8 cellular contexts compared by ENCODE assay signal in genomic region chrX:53683556-53684414, GRCh38. TPM values are rescaled to one million over a fixed set of nuclear protein-coding genes. Genes with fewer than 3 reads are reported as not detected.
DNase-seq lines count a peak whose midpoint lies in the region; ATAC-seq, FAIRE-seq and TF ChIP-seq lines count a peak whose summit lies in the region.

No MANE protein-coding gene starts in this region.

- peak overlapping the region; percentile 89 for H4K91ac ChIP-seq in H1 (replicated peaks; ENCODE audit: insufficient read length, low read length)

- CTCF ChIA-PET in activated CD8-positive, alpha-beta memory T cell treated with anti-CD3 and anti-CD28 coated beads, Interleukin-2, amount 10 ng/mL, durations not matched to agents 7 days and 5 days (lab: Charles Lee), result interaction anchor here (0.6 to 2.8 kb wide), 7 partner anchors 23 to 148 kb away, joined by 3 to 14 read pairs (median 3); no protein-coding TSS in a partner anchor
- CTCF ChIA-PET in H1 (lab: Charles Lee; ENCODE audit: partially characterized antibody), result no interaction called here

- POLR2A ChIA-PET in H1 (lab: Charles Lee; ENCODE audit: partially characterized antibody), result interaction anchor here (0.6 to 5.1 kb wide), 24 partner anchors 8 to 1141 kb away, joined by 3 to 45 read pairs (median 4); partner anchors contain the start of genes PHF8, RIBC1 and SMC1A

- no peaks in the 10 kb centered on the region for H3K27me3 ChIP-seq in H1 (replicated peaks in 1 of 4; ENCODE audit: control insufficient read depth in 3 of 4, extremely low read depth in 1 of 4, insufficient read depth in 3 of 4, low read length in 3 of 4)

- peak overlapping the region; percentile 69 to 98 (median 82) for H3K4me3 ChIP-seq in H1 (ENCODE audit: extremely low read depth in 1 of 4, insufficient read depth in 2 of 4, low read depth in 3 of 4, low read length in 4 of 4)

- TF ChIP-seq RAD21 in H1 (IDR thresholded peaks at IDR 0.05 in 1 of 2, conservative IDR thresholded peaks at IDR 0.05 in 1 of 2; ENCODE audit: low read depth in 2 of 2, low read length in 2 of 2), result no peak

- peak overlapping the region; percentile 77 for H3K56ac ChIP-seq in H1 (replicated peaks; ENCODE audit: insufficient read length, low read depth, low read length)

- H3K79me1 ChIP-seq in H1 (ENCODE audit: low read depth, low read length), result no peaks in the 10 kb centered on the region

- peak overlapping the region; percentile 58 for H4K5ac ChIP-seq in H1 (ENCODE audit: insufficient read length, low read depth, low read length)

- H4K8ac ChIP-seq in H1 (ENCODE audit: extremely low read depth, insufficient read depth, low read length), result peak overlapping the region; percentile 99

- DNase-seq in COLO829 (ENCODE audit: low spot score), result peak; percentile 91
- peak; percentile 74 for DNase-seq in HTR-8/SVneo (ENCODE audit: insufficient read length, low spot score)
- peak; percentile 96 for DNase-seq in NOMO-1 treated with DMSO at 0.1 percent for 48 hours (lab: John Stamatoyannopoulos, UW; ENCODE audit: unreplicated experiment)
- DNase-seq in activated CD8-positive, alpha-beta memory T cell treated with anti-CD3 and anti-CD28 coated beads, Interleukin-2, amount 10 ng/mL, durations not matched to agents 7 days and 5 days, result peak; percentile 95
- DNase-seq in H1 (ENCODE audit: low read depth in 1 of 2, low spot score in 2 of 2), result peak; percentile 81 to 90
- DNase-seq in memory B cell (ENCODE audit: low spot score in 2 of 2), result peak; percentile 73 to 86
- peak; percentile 83 for DNase-seq in stimulated activated CD8-positive, alpha-beta memory T cell treated with anti-CD3 and anti-CD28 coated beads, Interleukin-12 subunit alpha, Interleukin-12 subunit beta, amount 100 ng/mL, for 1 hour (ENCODE audit: low read depth)

- H3K9me3 ChIP-seq in H1 (ENCODE audit: insufficient read depth in 2 of 2, low read depth in 1 of 2, low read length in 1 of 2), result no peaks in the 10 kb centered on the region

- H3K4ac ChIP-seq in H1 (replicated peaks; ENCODE audit: insufficient read length, low read depth, low read length), result no peak overlapping the region

- peaks cover 33% of the 10 kb centered on the region for H3K36me3 Mint-ChIP-seq in activated CD8-positive, alpha-beta memory T cell treated with anti-CD3 and anti-CD28 coated beads, Interleukin-2, amount 10 ng/mL, durations not matched to agents 7 days and 5 days
- H3K36me3 Mint-ChIP-seq in memory B cell, result peaks cover 4% of the 10 kb centered on the region

- H2BK5ac ChIP-seq in H1 (ENCODE audit: low read depth, low read length), result peak overlapping the region; percentile 91; the same call in 1 of the 2 replicates

- no peak overlapping the region for H2BK15ac ChIP-seq in H1 (ENCODE audit: low read length)

- peak; percentile 52 to 81 for TF ChIP-seq POLR2A in H1 (IDR thresholded peaks at IDR 0.05; ENCODE audit: control extremely low read depth in 1 of 2, low read depth in 2 of 2, low read length in 2 of 2)

- H2BK20ac ChIP-seq in H1 (ENCODE audit: low read length), result no peak overlapping the region

- peaks cover 0 to 28% (median under 1%) of the 10 kb centered on the region in 4 experiments; a peak in 3 of 8 replicates for H3K36me3 ChIP-seq in H1 (ENCODE audit: control insufficient read depth in 2 of 4, insufficient read depth in 4 of 4, low read length in 3 of 4)

- TF ChIP-seq EP300 in H1 (IDR thresholded peaks at IDR 0.05; ENCODE audit: borderline replicate concordance in 1 of 2, low read depth in 2 of 2, low read length in 2 of 2), result no peak

- no peak overlapping the region for H2BK120ac ChIP-seq in H1 (replicated peaks; ENCODE audit: low read depth, low read length)

- H4K20me1 ChIP-seq in H1 (replicated peaks in 1 of 2; ENCODE audit: control insufficient read depth in 1 of 2, insufficient read depth in 2 of 2, low read length in 2 of 2), result peaks cover 0 to 4% of the 10 kb centered on the region in 2 experiments

- peaks cover 5% of the 10 kb centered on the region; the same call in 1 of the 2 replicates for H3K23me2 ChIP-seq in H1 (ENCODE audit: low read depth, low read length)

- peak overlapping the region; percentile 78 to 88 for H3K4me2 ChIP-seq in H1 (ENCODE audit: insufficient read depth in 1 of 2, low read depth in 2 of 2, low read length in 2 of 2)

- no peak overlapping the region for H3K14ac ChIP-seq in H1 (ENCODE audit: insufficient read length)

- H3K18ac ChIP-seq in H1 (ENCODE audit: extremely low read depth, low read length), result peak overlapping the region; percentile 96

- H3K4me3 Mint-ChIP-seq in activated CD8-positive, alpha-beta memory T cell treated with anti-CD3 and anti-CD28 coated beads, Interleukin-2, amount 10 ng/mL, durations not matched to agents 7 days and 5 days, result peak overlapping the region; percentile 94
- H3K4me3 Mint-ChIP-seq in memory B cell, result peak overlapping the region; percentile 90

- no peak for TF ChIP-seq CTCF in H1 (IDR thresholded peaks at IDR 0.05; ENCODE audit: control extremely low read depth in 1 of 3, insufficient read depth in 1 of 3, low read depth in 1 of 3, low read length in 3 of 3)

- H3K4me1 ChIP-seq in H1 (replicated peaks in 1 of 4; ENCODE audit: control insufficient read depth in 3 of 4, insufficient read depth in 4 of 4, low read length in 3 of 4), result peaks cover 0 to 6% (median 0%) of the 10 kb centered on the region in 4 experiments; a peak in 1 of 7 replicates

- H3K79me2 ChIP-seq in H1 (ENCODE audit: control insufficient read depth in 1 of 2, insufficient read depth in 2 of 2, low read length in 2 of 2), result peaks cover 19 to 61% of the 10 kb centered on the region in 2 experiments

- peak overlapping the region; percentile 96 for H3K27ac Mint-ChIP-seq in activated CD8-positive, alpha-beta memory T cell treated with anti-CD3 and anti-CD28 coated beads, Interleukin-2, amount 10 ng/mL, durations not matched to agents 7 days and 5 days
- H3K27ac Mint-ChIP-seq in memory B cell, result peak overlapping the region; percentile 98

- H3K27me3 Mint-ChIP-seq in activated CD8-positive, alpha-beta memory T cell treated with anti-CD3 and anti-CD28 coated beads, Interleukin-2, amount 10 ng/mL, durations not matched to agents 7 days and 5 days, result no peaks in the 10 kb centered on the region
- no peaks in the 10 kb centered on the region for H3K27me3 Mint-ChIP-seq in memory B cell

- 1% methylated on average over 13 of the region's 80 CpGs; no CpG with 5 or more reads in 1 of the 2 experiments for WGBS in H1 (ENCODE audit: extremely low coverage in 1 of 2, insufficient coverage in 1 of 2, insufficient read length in 1 of 2, insufficient replicate concordance in 2 of 2, low coverage in 1 of 2, low lambda C conversion rate in 2 of 2, missing lambda C conversion rate in 1 of 2), 2 experiments

- peaks cover 32% of the 10 kb centered on the region for H3K4me1 Mint-ChIP-seq in activated CD8-positive, alpha-beta memory T cell treated with anti-CD3 and anti-CD28 coated beads, Interleukin-2, amount 10 ng/mL, durations not matched to agents 7 days and 5 days
- peaks cover 20% of the 10 kb centered on the region for H3K4me1 Mint-ChIP-seq in memory B cell

- H3K23ac ChIP-seq in H1 (ENCODE audit: insufficient read length), result no peak overlapping the region

- FAIRE-seq in HTR-8/SVneo (lab: Jason Lieb, UNC), result no peak
- no peak for FAIRE-seq in H1 (lab: Jason Lieb, UNC)

- no peak overlapping the region; the same call in 1 of the 2 replicates for H2AFZ ChIP-seq in H1 (ENCODE audit: low read length)

- peak; percentile 60 for ATAC-seq in GM21381 (IDR thresholded peaks at IDR 0.05; ENCODE audit: unreplicated experiment)
- ATAC-seq in activated CD8-positive, alpha-beta memory T cell treated with anti-CD3 and anti-CD28 coated beads, Interleukin-2, amount 10 ng/mL, durations not matched to agents 7 days and 5 days, result peak; percentile 74
- peak; percentile 74 for ATAC-seq in memory B cell (ENCODE audit: low read depth)

- peak overlapping the region; percentile 89; the same call in 1 of the 2 replicates for H2AK5ac ChIP-seq in H1 (ENCODE audit: low read depth, low read length)

- no peak overlapping the region for H2BK12ac ChIP-seq in H1 (ENCODE audit: low read depth, low read length)

- no peaks in the 10 kb centered on the region for H3K9me3 Mint-ChIP-seq in activated CD8-positive, alpha-beta memory T cell treated with anti-CD3 and anti-CD28 coated beads, Interleukin-2, amount 10 ng/mL, durations not matched to agents 7 days and 5 days (ENCODE audit: low read depth)
- H3K9me3 Mint-ChIP-seq in memory B cell, result no peaks in the 10 kb centered on the region

- peak overlapping the region; percentile 98 for H3K27ac ChIP-seq in H1 (ENCODE audit: low read depth, low read length)

- peak overlapping the region; percentile 96 to 100 (median 98) for H3K9ac ChIP-seq in H1 (replicated peaks in 1 of 4; ENCODE audit: extremely low read depth in 1 of 4, low read depth in 3 of 4, low read length in 3 of 4)

TF ChIP-seq in H1, 55 proteins besides CTCF, POLR2A, EP300 and RAD21 (continues in another document):
- TF ChIP-seq CTBP2 (IDR thresholded peaks at IDR 0.05; ENCODE audit: borderline replicate concordance, insufficient read depth, insufficient read length, low read length) (no peak), TAF1 (IDR thresholded peaks at IDR 0.05; ENCODE audit: low read depth, low read length) (peak; percentile 90), SRF (IDR thresholded peaks at IDR 0.05; ENCODE audit: low read depth, low read length) (peak; percentile 77), CBX5 (IDR thresholded peaks at IDR 0.05; ENCODE audit: low read depth, low read length) (no peak), SP2 (IDR thresholded peaks at IDR 0.05; ENCODE audit: low read length) (no peak), CREB1 (IDR thresholded peaks at IDR 0.05) (peak; percentile 35)

RNA-seq across cellular contexts. Expression of gene HUWE1, which starts 2.7 kb away (rescaled TPM):
- 100 to 1,000 TPM; 300 to 342 TPM for total RNA-seq in activated CD8-positive, alpha-beta memory T cell treated with anti-CD3 and anti-CD28 coated beads, Interleukin-2, amount 10 ng/mL, durations not matched to agents 7 days and 5 days
- 252 and 257 TPM in 2 replicates for total RNA-seq in H1 (2021; fragmentation: NEBNext Ultra II Directional; extraction: Animal tissue kit (Norgen Biotek cat#: 25700))
- polyA plus RNA-seq in H1 (2011; rRNA removed), result 106 and 114 TPM in 2 replicates
- polyA plus RNA-seq in H1 (2011; cell fraction: cytosol; rRNA removed), result 83.4 TPM
- polyA plus RNA-seq in H1 (2011; cell fraction: nucleus; rRNA removed), result 246 TPM
- polyA plus RNA-seq in H1 (2012, experiment 1 of 2), result 140 to 161 TPM (median 151 TPM) in 4 replicates
- 15.3 TPM for polyA plus RNA-seq in H1 (2012, experiment 2 of 2)
- 66.9 TPM for polyA plus RNA-seq in H1 (2013, experiment 1 of 2)
- 55.4 TPM for polyA plus RNA-seq in H1 (2013, experiment 2 of 2)
- polyA minus RNA-seq in H1 (2011; rRNA and poly(A)+ RNA removed), result 667 and 860 TPM in 2 replicates
- 207 TPM for polyA minus RNA-seq in H1 (2011; cell fraction: cytosol; rRNA and poly(A)+ RNA removed)
- polyA minus RNA-seq in H1 (2011; cell fraction: nucleus; rRNA and poly(A)+ RNA removed), result 261 TPM

Comparison
In these comparisons a context has a peak if more than half of its experiments do, and no peak if none do; other contexts are left out.
1. Peak in every context shown above with its lines: DNase-seq, ATAC-seq, H3K4me3 ChIP-seq and H3K27ac ChIP-seq.